In the genomic region with DNA sequence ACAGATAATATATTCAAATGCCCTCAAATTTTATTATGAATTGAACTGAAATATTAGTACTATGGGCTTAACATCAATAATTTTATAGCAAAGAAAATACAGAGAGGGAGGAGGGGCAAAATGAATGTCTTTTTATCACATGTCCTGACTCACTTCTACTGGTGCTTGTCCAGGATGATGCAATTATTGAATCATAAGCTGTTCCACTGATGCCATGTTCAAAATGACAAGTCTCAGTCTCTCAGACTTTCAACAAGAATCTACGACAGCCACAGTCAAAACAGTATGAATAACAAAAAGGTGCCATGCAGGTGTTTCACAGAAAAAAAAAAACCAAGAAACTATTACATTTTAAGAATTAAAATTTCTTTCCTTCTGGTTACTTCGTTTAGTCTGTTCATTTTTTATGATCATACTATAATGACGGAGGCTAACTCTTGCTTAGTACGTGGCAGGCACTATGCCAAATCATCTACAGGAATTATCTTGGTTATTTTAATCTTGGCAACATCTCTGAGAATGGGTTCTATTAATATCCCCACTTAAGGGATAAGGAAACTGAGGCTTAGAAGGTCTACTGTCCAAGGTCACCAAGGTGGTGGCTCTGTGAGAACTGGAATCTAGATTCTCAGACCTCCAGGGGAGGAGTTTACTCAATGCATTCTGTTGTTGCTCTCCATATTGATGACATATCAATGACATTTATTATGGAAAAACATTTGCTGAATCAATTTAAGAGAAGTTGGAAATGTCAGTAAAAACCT, we compare ENCODE assay signal across 10 cellular contexts.
DNase-seq lines count a peak whose midpoint lies in the region; ATAC-seq lines count a peak whose summit lies in the region.
"Had no signal": no experiment of that assay in that cellular context is flagged by ENCODE, and none has a peak within 500 bp of the region (broad histone marks: within the 10 kb centered on the region; RNA-seq: fewer than 3 reads in every experiment).

No MANE protein-coding gene starts in this region.

- peak; percentile 22 for DNase-seq in NCI-H69 (lab: John Stamatoyannopoulos, UW)
- peak; percentile 18 for DNase-seq in epithelial cell of prostate (ENCODE audit: low read depth, low spot score)
- DNase-seq in renal cortical epithelial cell (ENCODE audit: low read depth) = peak; percentile 75
- no peak for DNase-seq in globus pallidus (ENCODE audit: low spot score)
- no peak for DNase-seq in NCI-H2171 (lab: John Stamatoyannopoulos, UW)
- DNase-seq: activated effector memory CD4-positive, alpha-beta T cell treated with anti-CD3 and anti-CD28 coated beads, Interleukin-2, amount 50 U/mL, for 16 hours; GOT3; posterior cingulate gyrus had no signal

- ATAC-seq in GM18520 (IDR thresholded peaks at IDR 0.05; ENCODE audit: unreplicated experiment) (peak; percentile 37), GM21529 (IDR thresholded peaks at IDR 0.05; ENCODE audit: unreplicated experiment) (no peak)

- peak overlapping the region; percentile 60 for H3K27ac ChIP-seq in epithelial cell of prostate

Comparison
In these comparisons a context has a peak if more than half of its experiments do, and no peak if none do; other contexts are left out.
1. DNase-seq: peak in NCI-H69 (single experiment), epithelial cell of prostate (single experiment) and renal cortical epithelial cell (single experiment); none in globus pallidus (single experiment) and NCI-H2171 (single experiment).